16 cellular contexts compared by ENCODE assay signal in the genomic region with DNA sequence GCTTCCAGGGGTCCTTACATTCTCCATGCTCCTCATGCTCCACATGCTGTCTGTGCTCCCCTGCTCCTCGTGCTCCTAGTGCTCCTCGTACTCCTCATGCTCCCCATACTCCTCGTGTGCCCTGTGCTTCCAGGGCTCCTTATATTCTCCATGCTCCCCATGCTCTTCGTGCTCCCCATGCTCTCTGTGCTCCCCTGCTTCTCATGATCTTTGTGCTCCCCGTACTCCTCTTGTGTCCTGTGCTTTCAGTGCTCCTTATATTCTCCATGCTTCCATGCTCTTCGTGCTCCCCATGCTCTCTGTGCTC.
"Had no signal": no experiment of that assay in that cellular context is flagged by ENCODE, and none has a peak within 500 bp of the region (broad histone marks: within the 10 kb centered on the region; RNA-seq: fewer than 3 reads in every experiment).

No MANE protein-coding gene starts in this region.

- H3K9me3 ChIP-seq: lower lobe of right lung, right lobe of liver, thyroid gland had no signal

- H3K4me1 ChIP-seq: right lobe of liver, thyroid gland had no signal

- H3K36me3 Mint-ChIP-seq: immature natural killer cell, natural killer cell had no signal

- ATAC-seq: left ventricle myocardium superior; natural killer cell; right lobe of liver; stimulated activated naive B cell treated with anti-CD40 and anti-IgM and Interleukin-4, amounts not matched to agents 10 μg/mL and 1 μg/mL and 100 μg/mL, for 72 hours had no signal

- H3K27ac ChIP-seq: dorsolateral prefrontal cortex, lower lobe of right lung, parathyroid adenoma, right lobe of liver, thyroid gland had no signal

- H3K9me3 Mint-ChIP-seq: immature natural killer cell; natural killer cell; stimulated activated naive CD8-positive, alpha-beta T cell treated with anti-CD3 and anti-CD28 coated beads, Interleukin-15, amount 100 ng/mL, for 72 hours had no signal

- H3K27me3 ChIP-seq: right lobe of liver, thyroid gland had no signal

- H3K79me2 ChIP-seq: parathyroid adenoma had no signal

- H3K27ac Mint-ChIP-seq: immature natural killer cell; natural killer cell; stimulated activated naive B cell treated with anti-CD40 and anti-IgM and Interleukin-4, amounts not matched to agents 10 μg/mL and 1 μg/mL and 100 μg/mL, for 72 hours; stimulated activated naive CD8-positive, alpha-beta T cell treated with anti-CD3 and anti-CD28 coated beads, Interleukin-15, amount 100 ng/mL, for 72 hours had no signal

- H2AFZ ChIP-seq: parathyroid adenoma had no signal

- H3K4me3 Mint-ChIP-seq: immature natural killer cell; natural killer cell; stimulated activated naive B cell treated with anti-CD40 and anti-IgM and Interleukin-4, amounts not matched to agents 10 μg/mL and 1 μg/mL and 100 μg/mL, for 72 hours; stimulated activated naive CD8-positive, alpha-beta T cell treated with anti-CD3 and anti-CD28 coated beads, Interleukin-15, amount 100 ng/mL, for 72 hours had no signal

- H3K4me1 Mint-ChIP-seq: immature natural killer cell had no signal

- H3K4me3 ChIP-seq: dorsolateral prefrontal cortex, lower lobe of right lung, right lobe of liver, thyroid gland had no signal

- H3K9ac ChIP-seq: parathyroid adenoma had no signal

- H3K36me3 ChIP-seq: lower lobe of right lung, right lobe of liver, thyroid gland had no signal

- DNase-seq: effector CD4-positive, alpha-beta T cell; hypothalamus; immature natural killer cell; kidney glomerular epithelial cell; left ventricle myocardium superior; lower lobe of right lung; natural killer cell; stimulated activated CD4-positive, alpha-beta T cell treated with anti-CD3 and anti-CD28 coated beads, Interleukin-15, amount 100 ng/mL, for 24 hours; stimulated activated CD4-positive, alpha-beta T cell treated with anti-CD3 and anti-CD28 coated beads, Interleukin-2, amount 100 ng/mL, for 48 hours; stimulated activated naive B cell treated with anti-CD40 and anti-IgM and Interleukin-4, amounts not matched to agents 10 μg/mL and 1 μg/mL and 100 μg/mL, for 72 hours; stimulated activated naive CD8-positive, alpha-beta T cell treated with anti-CD3 and anti-CD28 coated beads, Interleukin-15, amount 100 ng/mL, for 72 hours; thyroid gland; trophoblast cell had no signal
